In genomic region chrX:42415636-42416035, GRCh38 we compare ENCODE assay signal across 26 cellular contexts.
"Had no signal": no experiment of that assay in that cellular context is flagged by ENCODE, and none has a peak within 500 bp of the region (broad histone marks: within the 10 kb centered on the region; RNA-seq: fewer than 3 reads in every experiment).

No MANE protein-coding gene starts in this region.

- H3K4me1 ChIP-seq: heart right ventricle, left lung, right atrium auricular region, spleen, transverse colon, upper lobe of left lung, vagina had no signal

- DNase-seq: heart right ventricle; islet precursor cell; left lung; mesendoderm; naive B cell; natural killer cell; nephron progenitor cell; occipital lobe; spleen; stimulated activated CD4-positive, alpha-beta T cell treated with anti-CD3 and anti-CD28 coated beads, Interleukin-2, amount 100 ng/mL, for 48 hours; stimulated activated CD4-positive, alpha-beta T cell treated with anti-CD3 and anti-CD28 coated beads, Interleukin-4, amount 100 ng/mL, for 4 hours; stimulated activated CD8-positive, alpha-beta memory T cell treated with anti-CD3 and anti-CD28 coated beads, Interleukin-4, amount 100 ng/mL, for 48 hours; stimulated activated naive CD4-positive, alpha-beta T cell treated with Interleukin-2 at 50 U/mL for 16 hours; stimulated activated naive CD8-positive, alpha-beta T cell treated with anti-CD3 and anti-CD28 coated beads, Interleukin-15, amount 100 ng/mL, for 72 hours; substantia nigra; transverse colon; upper lobe of left lung had no signal

- ATAC-seq: heart right ventricle; left lung; natural killer cell; sciatic nerve; stimulated activated memory B cell treated with anti-CD40 and anti-IgM and Interleukin-4, amounts not matched to agents 10 μg/mL and 1 μg/mL and 100 μg/mL, for 72 hours; stimulated activated naive CD8-positive, alpha-beta T cell treated with anti-CD3 and anti-CD28 coated beads, Interleukin-15, amount 100 ng/mL, for 72 hours had no signal

- H3K79me2 ChIP-seq: hepatocyte had no signal

- H3K9ac ChIP-seq: neural progenitor cell had no signal

- H3K36me3 ChIP-seq: heart right ventricle, left lung, neural progenitor cell, neutrophil, right atrium auricular region, spleen, transverse colon, upper lobe of left lung, vagina had no signal

- H3K9me3 ChIP-seq: left lung, neutrophil, transverse colon, vagina had no signal

- H3K27me3 ChIP-seq: hepatocyte, left lung, neural progenitor cell, neutrophil, right atrium auricular region, transverse colon, upper lobe of left lung, vagina had no signal

- H3K4me2 ChIP-seq: hepatocyte, neural progenitor cell had no signal

- H3K4me3 ChIP-seq: heart right ventricle, hepatocyte, left lung, lung, neural progenitor cell, right atrium auricular region, skin epidermis, spleen, transverse colon, upper lobe of left lung, vagina had no signal

- H2AFZ ChIP-seq: hepatocyte, neural progenitor cell had no signal

- H3K27ac ChIP-seq: heart right ventricle, hepatocyte, left lung, neural progenitor cell, neutrophil, right atrium auricular region, skin epidermis, spleen, transverse colon, upper lobe of left lung, vagina had no signal
